Comparison of ENCODE assay signal across 3 cellular contexts in the genomic region with DNA sequence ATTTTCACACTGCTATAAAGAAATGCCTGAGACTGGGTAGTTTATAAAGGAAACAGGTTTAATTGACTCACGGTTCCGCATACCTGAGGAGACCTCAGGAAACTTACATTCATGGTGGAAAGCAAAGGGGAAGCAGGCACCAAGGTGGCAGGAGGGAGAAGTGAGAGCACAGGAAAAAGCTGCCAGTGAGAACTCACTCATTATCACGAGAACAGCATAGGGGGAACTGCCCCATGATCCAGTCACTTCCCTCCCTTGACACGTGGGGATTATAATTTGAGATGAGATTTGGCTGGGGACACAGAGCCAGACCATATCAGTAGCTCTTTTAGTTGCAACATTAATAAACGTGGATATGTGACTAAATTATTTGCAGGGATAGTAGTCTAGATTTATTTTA.
TF ChIP-seq lines count a peak whose summit lies in the region.

No MANE protein-coding gene starts in this region.

TF ChIP-seq in SK-N-SH, 30 proteins besides CTCF, POLR2A, EP300 and RAD21 (continued from another document):
- TF ChIP-seq REST (IDR thresholded peaks at IDR 0.05; ENCODE audit: low read depth, low read length) (no peak), JUND (IDR thresholded peaks at IDR 0.05) (no peak), ELF1 (IDR thresholded peaks at IDR 0.05) (no peak), TAF1 (IDR thresholded peaks at IDR 0.05; ENCODE audit: borderline replicate concordance, low read depth, low read length) (no peak), MXI1 (IDR thresholded peaks at IDR 0.05; ENCODE audit: low read depth, low read length) (no peak)

TF ChIP-seq in SK-N-SH treated with all-trans-retinoic acid at 6 μM for 48 hours, 23 proteins besides CTCF, POLR2A, EP300 and RAD21:
- TF ChIP-seq CSRNP3 (CRISPR knock-in tag; IDR thresholded peaks at IDR 0.05) (no peak), SNAI2 (CRISPR knock-in tag; IDR thresholded peaks at IDR 0.05) (no peak), ISL1 (CRISPR knock-in tag; IDR thresholded peaks at IDR 0.05) (no peak), POU6F1 (CRISPR knock-in tag; IDR thresholded peaks at IDR 0.05; ENCODE audit: borderline replicate concordance, low read depth) (no peak), BACH2 (CRISPR knock-in tag; IDR thresholded peaks at IDR 0.05; ENCODE audit: borderline replicate concordance) (no peak), ZC3H10 (CRISPR knock-in tag; IDR thresholded peaks at IDR 0.05) (no peak), ZFP30 (CRISPR knock-in tag; IDR thresholded peaks at IDR 0.05) (no peak), RARB (CRISPR knock-in tag; IDR thresholded peaks at IDR 0.05) (no peak), ZNF565 (CRISPR knock-in tag; conservative IDR thresholded peaks at IDR 0.05; ENCODE audit: low read depth) (no peak), CREB5 (CRISPR knock-in tag; IDR thresholded peaks at IDR 0.05; ENCODE audit: low read depth) (no peak)
TF ChIP-seq in SK-N-SH treated with all-trans-retinoic acid at 6 μM for 48 hours: peak in this region for 0.

TF ChIP-seq in HCT116, 20 proteins besides CTCF, POLR2A, EP300 and RAD21 (continued from another document):
- TF ChIP-seq, protein P1, sequence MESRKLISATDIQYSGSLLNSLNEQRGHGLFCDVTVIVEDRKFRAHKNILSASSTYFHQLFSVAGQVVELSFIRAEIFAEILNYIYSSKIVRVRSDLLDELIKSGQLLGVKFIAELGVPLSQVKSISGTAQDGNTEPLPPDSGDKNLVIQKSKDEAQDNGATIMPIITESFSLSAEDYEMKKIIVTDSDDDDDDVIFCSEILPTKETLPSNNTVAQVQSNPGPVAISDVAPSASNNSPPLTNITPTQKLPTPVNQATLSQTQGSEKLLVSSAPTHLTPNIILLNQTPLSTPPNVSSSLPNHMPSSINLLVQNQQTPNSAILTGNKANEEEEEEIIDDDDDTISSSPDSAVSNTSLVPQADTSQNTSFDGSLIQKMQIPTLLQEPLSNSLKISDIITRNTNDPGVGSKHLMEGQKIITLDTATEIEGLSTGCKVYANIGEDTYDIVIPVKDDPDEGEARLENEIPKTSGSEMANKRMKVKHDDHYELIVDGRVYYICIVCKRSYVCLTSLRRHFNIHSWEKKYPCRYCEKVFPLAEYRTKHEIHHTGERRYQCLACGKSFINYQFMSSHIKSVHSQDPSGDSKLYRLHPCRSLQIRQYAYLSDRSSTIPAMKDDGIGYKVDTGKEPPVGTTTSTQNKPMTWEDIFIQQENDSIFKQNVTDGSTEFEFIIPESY (IDR thresholded peaks at IDR 0.05; ENCODE audit: extremely low read depth, insufficient replicate concordance, low read length) = no peak
- no peak for TF ChIP-seq EZH2 (IDR thresholded peaks at IDR 0.05)
- no peak for TF ChIP-seq MAX (IDR thresholded peaks at IDR 0.05)
- no peak for TF ChIP-seq ZNF274 (IDR thresholded peaks at IDR 0.05; ENCODE audit: low read depth, low read length)
- no peak for TF ChIP-seq ATF3 (IDR thresholded peaks at IDR 0.05)
- no peak for TF ChIP-seq CEBPB (IDR thresholded peaks at IDR 0.05; ENCODE audit: low read depth)
- TF ChIP-seq SIN3A (IDR thresholded peaks at IDR 0.05; ENCODE audit: low read depth) = no peak
- no peak for TF ChIP-seq CBX3 (IDR thresholded peaks at IDR 0.05; ENCODE audit: low read depth)
